Comparison of ENCODE assay signal across 1 cellular context in genomic region chr16:56450901-56451752, GRCh38.
TF ChIP-seq lines count a peak whose summit lies in the region.

Gene NUDT21 (minus strand): TSS chr16:56451332. CDS start chr16:56451202, 130 bp downstream.
Gene OGFOD1 (plus strand): TSS chr16:56451554. CDS start chr16:56451613, 59 bp downstream.

TF ChIP-seq in H1, 55 proteins besides CTCF, POLR2A, EP300 and RAD21:
- TF ChIP-seq KDM5A (IDR thresholded peaks at IDR 0.05; ENCODE audit: low read length) (no peak; the same call in none of the 2 replicates), SP2 (IDR thresholded peaks at IDR 0.05; ENCODE audit: low read length) (peak; percentile 69), ATF2 (IDR thresholded peaks at IDR 0.05; ENCODE audit: low read length) (no peak), RBBP5 (IDR thresholded peaks at IDR 0.05; ENCODE audit: borderline replicate concordance, low read depth, low read length) (peak; percentile 95), CEBPB (IDR thresholded peaks at IDR 0.05; ENCODE audit: low read depth, low read length) (no peak), CBX5 (IDR thresholded peaks at IDR 0.05; ENCODE audit: low read depth, low read length) (no peak), NANOG (IDR thresholded peaks at IDR 0.05; ENCODE audit: insufficient read depth, low read depth, low read length, poor library complexity, severe bottlenecking) (no peak), YY1 (IDR thresholded peaks at IDR 0.05; ENCODE audit: low read depth, low read length) (peak; percentile 94), GTF2F1 (IDR thresholded peaks at IDR 0.05; ENCODE audit: borderline replicate concordance, low read depth, low read length) (no peak), RFX5 (IDR thresholded peaks at IDR 0.05; ENCODE audit: borderline replicate concordance, low read depth, low read length) (no peak), E2F6 (IDR thresholded peaks at IDR 0.05) (no peak), HDAC2 (IDR thresholded peaks at IDR 0.05; ENCODE audit: borderline replicate concordance in 1 of 2, low read depth in 2 of 2, low read length in 2 of 2) (0 out of 4 replicates have a peak, but pooled peaks of 1 of the 2 experiments have one; percentile 26), GABPA (IDR thresholded peaks at IDR 0.05; ENCODE audit: borderline replicate concordance, insufficient read depth, low read length) (peak; percentile 95), USF2 (IDR thresholded peaks at IDR 0.05; ENCODE audit: low read length) (no peak), SP4 (IDR thresholded peaks at IDR 0.05; ENCODE audit: low read length) (no peak), BRCA1 (IDR thresholded peaks at IDR 0.05; ENCODE audit: low read depth, low read length) (no peak), NRF1 (IDR thresholded peaks at IDR 0.05; ENCODE audit: low read depth, low read length) (no peak), SIRT6 (IDR thresholded peaks at IDR 0.05; ENCODE audit: low read length) (no peak), JUN (IDR thresholded peaks at IDR 0.05; ENCODE audit: low read depth, low read length) (no peak), CTBP2 (IDR thresholded peaks at IDR 0.05; ENCODE audit: borderline replicate concordance, insufficient read depth, insufficient read length, low read length) (no peak), POLR2AphosphoS5 (IDR thresholded peaks at IDR 0.05; ENCODE audit: low read depth, low read length) (peak; percentile 55; the same call in 1 of the 2 replicates), TCF12 (IDR thresholded peaks at IDR 0.05; ENCODE audit: low read depth, low read length) (no peak), RNF2 (IDR thresholded peaks at IDR 0.05; ENCODE audit: borderline replicate concordance, low read depth, low read length, missing control alignments, poor library complexity, severe bottlenecking) (no peak), MAFK (IDR thresholded peaks at IDR 0.05; ENCODE audit: low read depth, low read length) (no peak), TBP (IDR thresholded peaks at IDR 0.05; ENCODE audit: low read depth, low read length) (peak; percentile 68), SAP30 (IDR thresholded peaks at IDR 0.05; ENCODE audit: insufficient read depth, insufficient replicate concordance, low read length) (no peak), ZNF274 (IDR thresholded peaks at IDR 0.05; ENCODE audit: borderline replicate concordance, extremely low read depth, low read length) (no peak), RXRA (IDR thresholded peaks at IDR 0.05; ENCODE audit: insufficient read depth, low read depth, low read length) (no peak), SRF (IDR thresholded peaks at IDR 0.05; ENCODE audit: low read depth, low read length) (no peak), SP1 (IDR thresholded peaks at IDR 0.05; ENCODE audit: low read depth, low read length) (peak; percentile 96), BACH1 (IDR thresholded peaks at IDR 0.05; ENCODE audit: low read length) (peak; percentile 59), CHD1 (IDR thresholded peaks at IDR 0.05; ENCODE audit: low read depth, low read length) (no peak), SIX5 (IDR thresholded peaks at IDR 0.05; ENCODE audit: low read depth, low read length) (no peak), KDM4A (IDR thresholded peaks at IDR 0.05; ENCODE audit: low read depth, low read length, severe bottlenecking) (peak; percentile 64), JUND (IDR thresholded peaks at IDR 0.05; ENCODE audit: low read length) (no peak), HDAC6 (IDR thresholded peaks at IDR 0.05; ENCODE audit: low read depth, low read length) (no peak), CREB1 (IDR thresholded peaks at IDR 0.05) (peak; percentile 30), TAF7 (optimal IDR thresholded peaks at IDR 0.05; ENCODE audit: borderline replicate concordance, low read depth, low read length) (peak; percentile 27), ATF3 (IDR thresholded peaks at IDR 0.05; ENCODE audit: insufficient read depth, low read depth, low read length) (no peak), ASH2L (IDR thresholded peaks at IDR 0.05; ENCODE audit: low read length) (peak; percentile 99), TAF1 (IDR thresholded peaks at IDR 0.05; ENCODE audit: low read depth, low read length) (peak; percentile 87), TEAD4 (IDR thresholded peaks at IDR 0.05; ENCODE audit: low read depth, low read length) (no peak), SIN3A (conservative IDR thresholded peaks at IDR 0.05 in 1 of 2, IDR thresholded peaks at IDR 0.05 in 1 of 2; ENCODE audit: low read depth in 1 of 2, low read length in 2 of 2) (0 out of 4 replicates have a peak, but pooled peaks of 1 of the 2 experiments have one; percentile 67), KDM1A (IDR thresholded peaks at IDR 0.05; ENCODE audit: borderline replicate concordance, low read length) (no peak), PHF8 (conservative IDR thresholded peaks at IDR 0.05; ENCODE audit: low read depth, low read length) (peak; percentile 79), SUZ12 (IDR thresholded peaks at IDR 0.05; ENCODE audit: low read length) (no peak), CHD7 (IDR thresholded peaks at IDR 0.05; ENCODE audit: insufficient replicate concordance, low read length) (no peak), MAX (IDR thresholded peaks at IDR 0.05) (peak; percentile 53; the same call in 1 of the 2 replicates), EGR1 (IDR thresholded peaks at IDR 0.05; ENCODE audit: borderline replicate concordance, low read depth, low read length) (no peak), EZH2 (IDR thresholded peaks at IDR 0.05; ENCODE audit: low read depth, low read length, severe bottlenecking) (no peak), BCL11A (IDR thresholded peaks at IDR 0.05; ENCODE audit: low read depth in 2 of 2, low read length in 2 of 2) (no peak), CHD2 (IDR thresholded peaks at IDR 0.05; ENCODE audit: low read length) (peak; percentile 83), CBX8 (IDR thresholded peaks at IDR 0.05; ENCODE audit: borderline replicate concordance, low read depth, low read length) (no peak), FOSL1 (IDR thresholded peaks at IDR 0.05; ENCODE audit: insufficient read depth, low read depth, low read length) (no peak), POU5F1 (IDR thresholded peaks at IDR 0.05; ENCODE audit: low read depth, low read length) (no peak)
